9 cellular contexts compared by ENCODE assay signal in the genomic region with DNA sequence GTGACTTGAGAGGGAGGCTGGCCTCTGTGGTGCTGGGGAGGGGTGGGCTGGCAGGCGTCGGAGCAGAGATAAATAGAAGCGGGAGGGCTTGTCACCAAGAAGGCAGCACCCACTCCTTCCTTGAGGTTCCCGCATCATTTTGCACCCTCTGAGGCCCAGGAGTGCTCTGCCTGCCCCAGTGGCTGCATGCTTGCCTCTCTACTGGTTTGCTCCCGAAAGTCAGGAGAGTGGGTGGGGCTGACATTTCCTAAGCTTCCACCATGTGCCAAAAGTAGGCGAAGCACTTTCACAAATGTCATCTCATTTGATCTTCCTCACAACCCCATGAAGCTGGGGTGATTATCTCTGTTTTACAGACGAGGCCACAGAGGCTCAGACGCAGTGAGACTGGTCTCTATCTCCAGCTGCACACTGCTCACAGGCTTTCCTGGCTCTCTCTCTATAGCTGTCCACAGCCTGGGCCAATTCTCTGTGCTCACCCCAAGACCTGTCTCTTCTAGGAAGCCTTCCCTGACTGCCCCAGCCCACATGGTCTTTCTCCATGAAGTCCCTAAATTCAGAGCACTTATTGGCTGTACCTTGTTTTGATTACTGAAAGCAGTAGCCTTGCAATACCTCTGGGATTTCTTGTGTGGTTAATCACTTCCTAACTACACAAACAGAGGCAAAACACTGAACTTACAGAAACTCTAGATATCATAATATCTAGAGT. TPM values are rescaled to one million over a fixed set of nuclear protein-coding genes. Genes with fewer than 3 reads are reported as not detected.
DNase-seq lines count a peak whose midpoint lies in the region; ATAC-seq and TF ChIP-seq lines count a peak whose summit lies in the region.
"Had no signal": no experiment of that assay in that cellular context is flagged by ENCODE, and none has a peak within 500 bp of the region (broad histone marks: within the 10 kb centered on the region; RNA-seq: fewer than 3 reads in every experiment).

No MANE protein-coding gene starts in this region.

- H3K9me3 ChIP-seq in neural progenitor cell (ENCODE audit: low read depth): no peaks in the 10 kb centered on the region
- no peaks in the 10 kb centered on the region for H3K9me3 ChIP-seq in Karpas-422 (ENCODE audit: low read length)
- H3K9me3 ChIP-seq in esophagus muscularis mucosa: no peaks in the 10 kb centered on the region

- no peak overlapping the region for H2AFZ ChIP-seq in neural progenitor cell (replicated peaks)
- H2AFZ ChIP-seq in Karpas-422 (ENCODE audit: low read length): no peak overlapping the region

- no peak for TF ChIP-seq CTCF in neural progenitor cell (IDR thresholded peaks at IDR 0.05)
- TF ChIP-seq CTCF in esophagus muscularis mucosa (IDR thresholded peaks at IDR 0.05): no peak
- no peak for TF ChIP-seq CTCF in osteocyte (IDR thresholded peaks at IDR 0.05)

- no peaks in the 10 kb centered on the region for H3K27me3 Mint-ChIP-seq in activated CD8-positive, alpha-beta memory T cell treated with anti-CD3 and anti-CD28 coated beads, Interleukin-2, amount 10 ng/mL, durations not matched to agents 7 days and 5 days
- peaks cover 9% of the 10 kb centered on the region for H3K27me3 Mint-ChIP-seq in neural progenitor cell (ENCODE audit: insufficient read depth, low read depth)
- H3K27me3 Mint-ChIP-seq in osteocyte (ENCODE audit: unreplicated experiment): no peaks in the 10 kb centered on the region

- H4K20me1 ChIP-seq in neural progenitor cell (ENCODE audit: low read depth) (no peaks in the 10 kb centered on the region), Karpas-422 (ENCODE audit: insufficient read depth, low read depth, low read length) (0 out of 2 replicates have a peak, but pooled peaks cover 4% of the 10 kb centered on the region)

- H3K18ac ChIP-seq in mesendoderm (ENCODE audit: low read length): no peak overlapping the region

- intact Hi-C loops in esophagus muscularis mucosa (cut with DNase I): no loop called here

- H3K36me3 ChIP-seq in neural progenitor cell: no peaks in the 10 kb centered on the region
- H3K36me3 ChIP-seq in mesendoderm (ENCODE audit: control insufficient read depth, insufficient read depth, low read length): no peaks in the 10 kb centered on the region
- H3K36me3 ChIP-seq in Karpas-422 (ENCODE audit: insufficient read depth, low read length): peaks cover under 1% of the 10 kb centered on the region; the same call in 1 of the 2 replicates
- peaks cover 0 to 44% (median 17%) of the 10 kb centered on the region in 4 donors for H3K36me3 ChIP-seq in esophagus muscularis mucosa

- peaks cover 65% of the 10 kb centered on the region for H3K4me1 Mint-ChIP-seq in activated CD8-positive, alpha-beta memory T cell treated with anti-CD3 and anti-CD28 coated beads, Interleukin-2, amount 10 ng/mL, durations not matched to agents 7 days and 5 days
- H3K4me1 Mint-ChIP-seq in neural progenitor cell: peaks cover 2% of the 10 kb centered on the region
- peaks cover 6% of the 10 kb centered on the region for H3K4me1 Mint-ChIP-seq in osteocyte (ENCODE audit: unreplicated experiment)

- H3K4me3 Mint-ChIP-seq in activated CD8-positive, alpha-beta memory T cell treated with anti-CD3 and anti-CD28 coated beads, Interleukin-2, amount 10 ng/mL, durations not matched to agents 7 days and 5 days: no peak overlapping the region
- H3K4me3 Mint-ChIP-seq in neural progenitor cell (no peak overlapping the region), osteocyte (ENCODE audit: unreplicated experiment) (no peak overlapping the region)

- H3K9me3 Mint-ChIP-seq in activated CD8-positive, alpha-beta memory T cell treated with anti-CD3 and anti-CD28 coated beads, Interleukin-2, amount 10 ng/mL, durations not matched to agents 7 days and 5 days (ENCODE audit: low read depth): no peaks in the 10 kb centered on the region
- H3K9me3 Mint-ChIP-seq in neural progenitor cell (no peaks in the 10 kb centered on the region), osteocyte (ENCODE audit: unreplicated experiment) (no peaks in the 10 kb centered on the region)

- no peaks in the 10 kb centered on the region for H3K9me2 ChIP-seq in Karpas-422 (replicated peaks; ENCODE audit: insufficient read depth, low read length)

- no peaks in the 10 kb centered on the region for H3K79me1 ChIP-seq in mesendoderm (ENCODE audit: low read length)

- no peak overlapping the region for H2BK5ac ChIP-seq in mesendoderm (ENCODE audit: low read length)

- ATAC-seq in GM18870 (IDR thresholded peaks at IDR 0.05; ENCODE audit: unreplicated experiment) (peak; percentile 67), HG03066 (IDR thresholded peaks at IDR 0.05; ENCODE audit: low read depth, unreplicated experiment) (peak; percentile 58)
- peak; percentile 74 for ATAC-seq in activated CD8-positive, alpha-beta memory T cell treated with anti-CD3 and anti-CD28 coated beads, Interleukin-2, amount 10 ng/mL, durations not matched to agents 7 days and 5 days

- H3K4ac ChIP-seq in mesendoderm (ENCODE audit: low read depth, low read length): no peak overlapping the region

- H3K27ac ChIP-seq in neural progenitor cell (no peak overlapping the region), mesendoderm (ENCODE audit: low read depth, low read length) (no peak overlapping the region), Karpas-422 (ENCODE audit: low read length) (no peak overlapping the region), esophagus muscularis mucosa (replicated peaks in 1 of 4) (no peak overlapping the region)
- H3K27ac ChIP-seq: KMS-11 had no signal

- H3K4me2 ChIP-seq in neural progenitor cell: no peak overlapping the region
- H3K4me2 ChIP-seq in mesendoderm (ENCODE audit: low read length): no peak overlapping the region
- H3K4me2 ChIP-seq in Karpas-422 (ENCODE audit: low read depth, low read length, poor library complexity, severe bottlenecking): no peak overlapping the region
- H3K4me2 ChIP-seq: KMS-11 had no signal

- H3K79me2 ChIP-seq in neural progenitor cell (ENCODE audit: low read depth): no peaks in the 10 kb centered on the region
- no peaks in the 10 kb centered on the region for H3K79me2 ChIP-seq in mesendoderm (ENCODE audit: control insufficient read depth, insufficient read depth, low read length)
- H3K79me2 ChIP-seq in Karpas-422 (ENCODE audit: low read length): no peaks in the 10 kb centered on the region

- H3K4me1 ChIP-seq in neural progenitor cell: no peaks in the 10 kb centered on the region
- H3K4me1 ChIP-seq in mesendoderm (ENCODE audit: control insufficient read depth, low read depth, low read length): peaks cover 4% of the 10 kb centered on the region
- H3K4me1 ChIP-seq in Karpas-422 (ENCODE audit: low read length): peaks cover 30% of the 10 kb centered on the region
- H3K4me1 ChIP-seq in esophagus muscularis mucosa: peaks cover 5 to 16% (median 8%) of the 10 kb centered on the region in 4 donors

- DNase-seq in activated CD8-positive, alpha-beta memory T cell treated with anti-CD3 and anti-CD28 coated beads, Interleukin-2, amount 10 ng/mL, durations not matched to agents 7 days and 5 days: peak; percentile 70
- DNase-seq in neural progenitor cell (ENCODE audit: low spot score) (no peak), mesendoderm (no peak), Karpas-422 (no peak), esophagus muscularis mucosa (ENCODE audit: extremely low spot score) (no peak), osteocyte (ENCODE audit: extremely low spot score, unreplicated experiment) (no peak)

- H4K5ac ChIP-seq in mesendoderm (ENCODE audit: low read length): no peak overlapping the region

- TF ChIP-seq EP300 in esophagus muscularis mucosa (IDR thresholded peaks at IDR 0.05): no peak

- no peaks in the 10 kb centered on the region for H3F3A ChIP-seq in neural progenitor cell (ENCODE audit: low read depth)

- H2BK15ac ChIP-seq in mesendoderm (replicated peaks; ENCODE audit: low read depth): no peak overlapping the region

- no peak overlapping the region for H3K4me3 ChIP-seq in neural progenitor cell
- no peak overlapping the region for H3K4me3 ChIP-seq in mesendoderm (ENCODE audit: low read length)
- H3K4me3 ChIP-seq in Karpas-422 (ENCODE audit: low read length): no peak overlapping the region
- no peak overlapping the region for H3K4me3 ChIP-seq in esophagus muscularis mucosa

- no peak overlapping the region for H3K23ac ChIP-seq in mesendoderm (ENCODE audit: low read length)

- WGBS in mesendoderm (ENCODE audit: extremely low coverage, insufficient coverage, low lambda C conversion rate): no CpG with 5 or more reads among the region's 8 CpGs
- WGBS in esophagus muscularis mucosa: 89% methylated on average over 8 of the region's 8 CpGs

- H3K27ac Mint-ChIP-seq in activated CD8-positive, alpha-beta memory T cell treated with anti-CD3 and anti-CD28 coated beads, Interleukin-2, amount 10 ng/mL, durations not matched to agents 7 days and 5 days: peak overlapping the region; percentile 82
- H3K27ac Mint-ChIP-seq in neural progenitor cell (peak overlapping the region; percentile 14), osteocyte (ENCODE audit: unreplicated experiment) (no peak overlapping the region)

- H3K9ac ChIP-seq in neural progenitor cell (no peak overlapping the region), mesendoderm (ENCODE audit: low read length) (no peak overlapping the region), Karpas-422 (ENCODE audit: low read length) (no peak overlapping the region)
- H3K9ac ChIP-seq: KMS-11 had no signal

- no peak overlapping the region for H2BK120ac ChIP-seq in mesendoderm (ENCODE audit: low read depth, low read length)

- H3K27me3 ChIP-seq in neural progenitor cell (no peaks in the 10 kb centered on the region), mesendoderm (ENCODE audit: insufficient read depth, low read length, poor library complexity) (no peaks in the 10 kb centered on the region), Karpas-422 (ENCODE audit: low read length) (no peaks in the 10 kb centered on the region), esophagus muscularis mucosa (no peaks in the 10 kb centered on the region)

- H2AK5ac ChIP-seq in mesendoderm (ENCODE audit: low read length): no peak overlapping the region

- no peak overlapping the region for H3K56ac ChIP-seq in mesendoderm (ENCODE audit: low read length)

- TF ChIP-seq POLR2A in esophagus muscularis mucosa (IDR thresholded peaks at IDR 0.05; ENCODE audit: low read depth): no peak

- CTCF ChIA-PET in activated CD8-positive, alpha-beta memory T cell treated with anti-CD3 and anti-CD28 coated beads, Interleukin-2, amount 10 ng/mL, durations not matched to agents 7 days and 5 days (lab: Charles Lee): interaction anchor here (1.0 to 1.6 kb wide), 3 partner anchors 8 to 32 kb away, joined by 3 to 5 read pairs (median 4); no protein-coding TSS in a partner anchor

- no peak overlapping the region for H4K8ac ChIP-seq in mesendoderm (ENCODE audit: low read depth, low read length)

- peaks cover 16% of the 10 kb centered on the region for H3K36me3 Mint-ChIP-seq in activated CD8-positive, alpha-beta memory T cell treated with anti-CD3 and anti-CD28 coated beads, Interleukin-2, amount 10 ng/mL, durations not matched to agents 7 days and 5 days
- H3K36me3 Mint-ChIP-seq in neural progenitor cell (peaks cover 18% of the 10 kb centered on the region), osteocyte (ENCODE audit: unreplicated experiment) (peaks cover 6% of the 10 kb centered on the region)

RNA-seq across cellular contexts. Expression of a gene that starts 2.6 kb away (rescaled TPM):
- total RNA-seq in activated CD8-positive, alpha-beta memory T cell treated with anti-CD3 and anti-CD28 coated beads, Interleukin-2, amount 10 ng/mL, durations not matched to agents 7 days and 5 days: 1 to 10 TPM; 3.3 to 5.2 TPM
- total RNA-seq in neural progenitor cell (ENCODE audit: low replicate concordance): 1.5 TPM in 1 of 2 replicates, not detected in the other
- 0.18 TPM for polyA plus RNA-seq in mesendoderm (2013, experiment 1 of 2)
- polyA plus RNA-seq in mesendoderm (2013, experiment 2 of 2): 0.28 TPM
- total RNA-seq in Karpas-422 (2014; rRNA removed; shearing (Covaris generic); ENCODE audit: low replicate concordance): 3.0 and 4.0 TPM in 2 replicates
- total RNA-seq in esophagus muscularis mucosa: 1 to 10 TPM in 3 of 4 donors, under 1 TPM in 1; 0.78 to 5.6 (median 1.3) TPM
- total RNA-seq in osteocyte: 1.0 and 1.8 TPM in 2 replicates

RNA-seq across cellular contexts. Expression of a gene that starts 28.9 kb away (rescaled TPM):
- total RNA-seq in activated CD8-positive, alpha-beta memory T cell treated with anti-CD3 and anti-CD28 coated beads, Interleukin-2, amount 10 ng/mL, durations not matched to agents 7 days and 5 days: 100 to 1,000 TPM; 199 to 288 TPM
- total RNA-seq in neural progenitor cell (ENCODE audit: low replicate concordance) (69.2 and 88.1 TPM in 2 replicates), esophagus muscularis mucosa (10 to 100 TPM; 22.4 to 43.6 (median 30.9) TPM), osteocyte (26.4 and 31.8 TPM in 2 replicates)
- polyA plus RNA-seq in mesendoderm (2013, experiment 1 of 2): 47.4 TPM
- polyA plus RNA-seq in mesendoderm (2013, experiment 2 of 2): 47.6 TPM
- 189 and 274 TPM in 2 replicates for total RNA-seq in Karpas-422 (2014; rRNA removed; shearing (Covaris generic); ENCODE audit: low replicate concordance)
